8 cellular contexts compared by ENCODE assay signal in genomic region chr4:6916587-6917444, GRCh38. TPM values are rescaled to one million over a fixed set of nuclear protein-coding genes. Genes with fewer than 3 reads are reported as not detected.
DNase-seq lines count a peak whose midpoint lies in the region; TF ChIP-seq lines count a peak whose summit lies in the region.

No MANE protein-coding gene starts in this region.

- no peak overlapping the region for H3K4me3 ChIP-seq in NB4 (ENCODE audit: low read depth, low read length)
- no peak overlapping the region for H3K4me3 ChIP-seq in fibroblast of villous mesenchyme (ENCODE audit: low read depth, low read length)
- H3K4me3 ChIP-seq in spleen, result peak overlapping the region in 1 of 8 donors; percentile 41

- TF ChIP-seq CTCF in NB4 (IDR thresholded peaks at IDR 0.05; ENCODE audit: low read depth, low read length), result no peak
- no peak for TF ChIP-seq CTCF in fibroblast of villous mesenchyme (IDR thresholded peaks at IDR 0.05; ENCODE audit: insufficient read depth, low read depth, low read length)
- TF ChIP-seq CTCF in spleen (IDR thresholded peaks at IDR 0.05 in 8 of 11, conservative IDR thresholded peaks at IDR 0.05 in 3 of 11), result peak in 1 of 11 experiments; percentile 9

- WGBS in spleen, 5 donors, result 44 to 51% (median 48%) methylated on average over 15 of the region's 15 CpGs

- no peaks in the 10 kb centered on the region for H3K9me3 ChIP-seq in spleen

- TF ChIP-seq POLR2A in NB4 (IDR thresholded peaks at IDR 0.05; ENCODE audit: extremely low read depth, insufficient read length) (no peak), spleen (IDR thresholded peaks at IDR 0.05) (no peak)

- H3K4me1 ChIP-seq in spleen, result peaks cover 48 to 96% (median 86%) of the 10 kb centered on the region in 6 donors

- peaks cover 0 to under 1% (median 0%) of the 10 kb centered on the region in 6 donors for H3K36me3 ChIP-seq in spleen

- peak overlapping the region; percentile 43 to 94 (median 88) for H3K27ac ChIP-seq in spleen

- intact Hi-C loops in spleen (cut with DNase I; ENCODE audit: low total_unique reads), result no loop called here

- peak; percentile 50 for DNase-seq in COLO668 (lab: John Stamatoyannopoulos, UW; ENCODE audit: unreplicated experiment)
- DNase-seq in NB4 (ENCODE audit: low read depth), result peak; percentile 93
- peak; percentile 42 for DNase-seq in activated T-cell treated with anti-CD3 and anti-CD28 coated beads for 4 hours
- peak; percentile 65 for DNase-seq in fibroblast of villous mesenchyme (ENCODE audit: low read depth)
- peak; percentile 92 for DNase-seq in spleen
- DNase-seq in EL, result no peak
- DNase-seq in NCI-H2107 treated with DMSO at 0.1 percent for 48 hours (lab: John Stamatoyannopoulos, UW; ENCODE audit: unreplicated experiment), result no peak
- no peak for DNase-seq in putamen (ENCODE audit: low spot score)

- H3K27me3 ChIP-seq in spleen (replicated peaks in 1 of 7), result no peaks in the 10 kb centered on the region

RNA-seq across cellular contexts. Expression of gene TBC1D14, which starts 7.2 kb away (rescaled TPM):
- 39.0 and 42.3 TPM in 2 replicates for total RNA-seq in fibroblast of villous mesenchyme
- 100 to 1,000 TPM in 1 of 7 donors, 10 to 100 TPM in 6; 45.7 to 114 (median 79.2) TPM for total RNA-seq in spleen
- polyA plus RNA-seq in spleen, result 10 to 100 TPM; 13.7 to 24.0 (median 18.2) TPM

Comparison
In these comparisons a context has a peak if more than half of its experiments do, and no peak if none do; other contexts are left out.
1. DNase-seq: peak in COLO668 (single experiment), NB4 (single experiment), activated T-cell treated with anti-CD3 and anti-CD28 coated beads for 4 hours (single experiment), fibroblast of villous mesenchyme (single experiment) and spleen (single experiment); none in EL (single experiment), NCI-H2107 treated with DMSO at 0.1 percent for 48 hours (single experiment) and putamen (single experiment).